Comparison of ENCODE assay signal across 23 cellular contexts in genomic region chr16:64711596-64711995, GRCh38.
A peak's percentile ranks its signal among the peaks of the same experiment; 100 is the strongest.
DNase-seq lines count a peak whose midpoint lies in the region; ATAC-seq, FAIRE-seq and TF ChIP-seq lines count a peak whose summit lies in the region.
"Had no signal": no experiment of that assay in that cellular context is flagged by ENCODE, and none has a peak within 500 bp of the region (broad histone marks: within the 10 kb centered on the region; RNA-seq: fewer than 3 reads in every experiment).

No MANE protein-coding gene starts in this region.

- H3K4me2 ChIP-seq in astrocyte (ENCODE audit: low read length) = peak overlapping the region; percentile 39
- H3K4me2 ChIP-seq in neural cell (ENCODE audit: low read length) = no peak overlapping the region
- H3K4me2 ChIP-seq: A549; BLaER1 treated with 17β-estradiol and CSF1 and Interleukin-3, amounts not matched to agents 10 nM and 100 nM had no signal

- H3K36me3 ChIP-seq in astrocyte (ENCODE audit: insufficient read depth, low read length) (no peaks in the 10 kb centered on the region), neural cell (ENCODE audit: insufficient read depth, low read length) (no peaks in the 10 kb centered on the region), aorta (ENCODE audit: control insufficient read depth in 1 of 2, insufficient read depth in 2 of 2, low read length in 1 of 2) (no peaks in the 10 kb centered on the region)
- H3K36me3 ChIP-seq: BLaER1 treated with 17β-estradiol and CSF1 and Interleukin-3, amounts not matched to agents 10 nM and 100 nM; MG63 had no signal

- H3K36me3 Mint-ChIP-seq in astrocyte (ENCODE audit: low read depth, unreplicated experiment) (no peaks in the 10 kb centered on the region), CD14-positive monocyte (no peaks in the 10 kb centered on the region)
- H3K36me3 Mint-ChIP-seq: CD8-positive, alpha-beta T cell; T-cell had no signal

- intact Hi-C loops in aorta (cut with DNase I) (no loop called here), CD14-positive monocyte (cut with micrococcal nuclease) (no loop called here)

- H3K4me3 Mint-ChIP-seq in astrocyte (ENCODE audit: unreplicated experiment) = no peak overlapping the region
- H3K4me3 Mint-ChIP-seq in CD14-positive monocyte = no peak overlapping the region
- H3K4me3 Mint-ChIP-seq: CD8-positive, alpha-beta T cell; T-cell had no signal

- H3K9me3 ChIP-seq in astrocyte (ENCODE audit: insufficient read depth, low read depth, low read length) = no peaks in the 10 kb centered on the region
- H3K9me3 ChIP-seq in neural cell (ENCODE audit: low read length) = no peaks in the 10 kb centered on the region
- no peaks in the 10 kb centered on the region for H3K9me3 ChIP-seq in aorta (ENCODE audit: control insufficient read depth, low read length)
- H3K9me3 ChIP-seq: A549; BLaER1 treated with 17β-estradiol and CSF1 and Interleukin-3, amounts not matched to agents 10 nM and 100 nM; Caco-2; MG63 had no signal

- no peaks in the 10 kb centered on the region for H3K9me2 ChIP-seq in neural cell (ENCODE audit: insufficient read depth, low read length)

- H3K4me1 ChIP-seq in astrocyte (ENCODE audit: insufficient read depth, low read length) = peaks cover 11% of the 10 kb centered on the region
- H3K4me1 ChIP-seq in aorta (ENCODE audit: control insufficient read depth in 1 of 2, insufficient read depth in 2 of 2, low read length in 2 of 2) = no peaks in the 10 kb centered on the region
- H3K4me1 ChIP-seq: A549; BLaER1 treated with 17β-estradiol and CSF1 and Interleukin-3, amounts not matched to agents 10 nM and 100 nM; Caco-2 had no signal

- no peak for TF ChIP-seq CTCF in astrocyte (IDR thresholded peaks at IDR 0.05; ENCODE audit: insufficient read depth, low read depth, low read length)
- TF ChIP-seq CTCF in neural cell (IDR thresholded peaks at IDR 0.05; ENCODE audit: poor library complexity, severe bottlenecking) = no peak
- TF ChIP-seq CTCF in CD14-positive monocyte (IDR thresholded peaks at IDR 0.05) = no peak

- H3K9ac ChIP-seq in astrocyte (ENCODE audit: low read length) (peak overlapping the region; percentile 69), neural cell (ENCODE audit: low read length) (no peak overlapping the region)
- H3K9ac ChIP-seq: BLaER1 treated with 17β-estradiol and CSF1 and Interleukin-3, amounts not matched to agents 10 nM and 100 nM had no signal

- FAIRE-seq in astrocyte (lab: Jason Lieb, UNC) = no peak
- FAIRE-seq: A549, GM12891 had no signal

- H3K27ac ChIP-seq in astrocyte (ENCODE audit: low read depth, low read length) (peak overlapping the region; percentile 85), neural cell (ENCODE audit: low read length) (no peak overlapping the region), aorta (ENCODE audit: low read depth in 1 of 2, low read length in 2 of 2) (no peak overlapping the region)
- H3K27ac ChIP-seq: A549; BLaER1 treated with 17β-estradiol and CSF1 and Interleukin-3, amounts not matched to agents 10 nM and 100 nM had no signal

- H3K9me3 Mint-ChIP-seq in astrocyte (ENCODE audit: unreplicated experiment) (no peaks in the 10 kb centered on the region), CD14-positive monocyte (peaks cover 0 to 13% (median 3%) of the 10 kb centered on the region in 7 donors)

- no peaks in the 10 kb centered on the region for H4K20me1 ChIP-seq in astrocyte (ENCODE audit: insufficient read depth, low read length)
- H4K20me1 ChIP-seq in neural cell (ENCODE audit: insufficient read depth) = no peaks in the 10 kb centered on the region
- H4K20me1 ChIP-seq: BLaER1 treated with 17β-estradiol and CSF1 and Interleukin-3, amounts not matched to agents 10 nM and 100 nM had no signal

- 95 to 97% methylated on average over 2 of the region's 2 CpGs for WGBS in aorta, 2 donors

- peaks cover 12% of the 10 kb centered on the region for H3K4me1 Mint-ChIP-seq in astrocyte (ENCODE audit: low read depth, unreplicated experiment)
- H3K4me1 Mint-ChIP-seq in CD14-positive monocyte = no peaks in the 10 kb centered on the region
- H3K4me1 Mint-ChIP-seq: T-cell had no signal

- H3K27ac Mint-ChIP-seq in astrocyte (ENCODE audit: unreplicated experiment) = peak overlapping the region; percentile 27
- no peak overlapping the region for H3K27ac Mint-ChIP-seq in CD14-positive monocyte
- H3K27ac Mint-ChIP-seq: CD8-positive, alpha-beta T cell; T-cell had no signal

- H3K27me3 Mint-ChIP-seq in astrocyte (ENCODE audit: low read depth, unreplicated experiment) (no peaks in the 10 kb centered on the region), CD14-positive monocyte (ENCODE audit: low read depth in 3 of 3) (no peaks in the 10 kb centered on the region)
- H3K27me3 Mint-ChIP-seq: T-cell had no signal

- TF ChIP-seq EP300 in neural cell (conservative IDR thresholded peaks at IDR 0.05; ENCODE audit: poor library complexity, severe bottlenecking) = peak; percentile 38

- no peak for TF ChIP-seq RAD21 in neural cell (conservative IDR thresholded peaks at IDR 0.05)

- H3K4me3 ChIP-seq in astrocyte (ENCODE audit: insufficient read depth, low read depth, low read length) (no peak overlapping the region), neural cell (ENCODE audit: low read length) (no peak overlapping the region), aorta (ENCODE audit: low read length in 2 of 2) (no peak overlapping the region)
- H3K4me3 ChIP-seq: A549; BLaER1 treated with 17β-estradiol and CSF1 and Interleukin-3, amounts not matched to agents 10 nM and 100 nM; MG63 had no signal

- H3K79me2 ChIP-seq in astrocyte (ENCODE audit: insufficient read depth, low read length) = no peaks in the 10 kb centered on the region
- no peaks in the 10 kb centered on the region for H3K79me2 ChIP-seq in neural cell (replicated peaks; ENCODE audit: insufficient read depth, low read length)

- H3F3A ChIP-seq in neural cell (ENCODE audit: insufficient read depth, low read length, poor library complexity, severe bottlenecking) = no peaks in the 10 kb centered on the region

- peak; percentile 1 for DNase-seq in EH (ENCODE audit: low read depth)
- DNase-seq in NCI-H446 (lab: John Stamatoyannopoulos, UW) = peak; percentile 16 to 50
- peak; percentile 69 for DNase-seq in astrocyte (ENCODE audit: low read depth)
- no peak for DNase-seq in aorta
- DNase-seq in CD14-positive monocyte (ENCODE audit: low spot score) = no peak
- DNase-seq: AML-193; Caco-2; CD8-positive, alpha-beta T cell; DMS79; GF-D8; H7; KG1; NCI-H2081 treated with DMSO at 0.1 percent for 48 hours; NCI-H748 treated with DMSO at 0.1 percent for 48 hours; NK-92 treated with Interleukin-12 subunit alpha and Interleukin-12 subunit beta, amount 100 ng/mL, for 24 hours; PC-3; T-cell had no signal

- H2AFZ ChIP-seq in astrocyte (ENCODE audit: low read depth, low read length) = no peak overlapping the region
- H2AFZ ChIP-seq in neural cell (ENCODE audit: low read depth, low read length) = no peak overlapping the region

- no peak for ATAC-seq in GM21576 (IDR thresholded peaks at IDR 0.05; ENCODE audit: unreplicated experiment)
- ATAC-seq in aorta (ENCODE audit: low FRiP score) = no peak
- ATAC-seq: A549; CD8-positive, alpha-beta T cell; PC-3; T-cell had no signal

- H3K27me3 ChIP-seq in astrocyte (ENCODE audit: insufficient read depth, low read length) (no peaks in the 10 kb centered on the region), neural cell (ENCODE audit: insufficient read depth, low read depth, low read length) (no peaks in the 10 kb centered on the region), aorta (ENCODE audit: control insufficient read depth in 1 of 2, insufficient read depth in 2 of 2, low read length in 1 of 2) (no peaks in the 10 kb centered on the region)
- H3K27me3 ChIP-seq: BLaER1 treated with 17β-estradiol and CSF1 and Interleukin-3, amounts not matched to agents 10 nM and 100 nM; MG63 had no signal

TF ChIP-seq in neural cell, 6 proteins besides CTCF, POLR2A, EP300 and RAD21:
- TF ChIP-seq, protein P1, sequence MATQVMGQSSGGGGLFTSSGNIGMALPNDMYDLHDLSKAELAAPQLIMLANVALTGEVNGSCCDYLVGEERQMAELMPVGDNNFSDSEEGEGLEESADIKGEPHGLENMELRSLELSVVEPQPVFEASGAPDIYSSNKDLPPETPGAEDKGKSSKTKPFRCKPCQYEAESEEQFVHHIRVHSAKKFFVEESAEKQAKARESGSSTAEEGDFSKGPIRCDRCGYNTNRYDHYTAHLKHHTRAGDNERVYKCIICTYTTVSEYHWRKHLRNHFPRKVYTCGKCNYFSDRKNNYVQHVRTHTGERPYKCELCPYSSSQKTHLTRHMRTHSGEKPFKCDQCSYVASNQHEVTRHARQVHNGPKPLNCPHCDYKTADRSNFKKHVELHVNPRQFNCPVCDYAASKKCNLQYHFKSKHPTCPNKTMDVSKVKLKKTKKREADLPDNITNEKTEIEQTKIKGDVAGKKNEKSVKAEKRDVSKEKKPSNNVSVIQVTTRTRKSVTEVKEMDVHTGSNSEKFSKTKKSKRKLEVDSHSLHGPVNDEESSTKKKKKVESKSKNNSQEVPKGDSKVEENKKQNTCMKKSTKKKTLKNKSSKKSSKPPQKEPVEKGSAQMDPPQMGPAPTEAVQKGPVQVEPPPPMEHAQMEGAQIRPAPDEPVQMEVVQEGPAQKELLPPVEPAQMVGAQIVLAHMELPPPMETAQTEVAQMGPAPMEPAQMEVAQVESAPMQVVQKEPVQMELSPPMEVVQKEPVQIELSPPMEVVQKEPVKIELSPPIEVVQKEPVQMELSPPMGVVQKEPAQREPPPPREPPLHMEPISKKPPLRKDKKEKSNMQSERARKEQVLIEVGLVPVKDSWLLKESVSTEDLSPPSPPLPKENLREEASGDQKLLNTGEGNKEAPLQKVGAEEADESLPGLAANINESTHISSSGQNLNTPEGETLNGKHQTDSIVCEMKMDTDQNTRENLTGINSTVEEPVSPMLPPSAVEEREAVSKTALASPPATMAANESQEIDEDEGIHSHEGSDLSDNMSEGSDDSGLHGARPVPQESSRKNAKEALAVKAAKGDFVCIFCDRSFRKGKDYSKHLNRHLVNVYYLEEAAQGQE (IDR thresholded peaks at IDR 0.05; ENCODE audit: borderline replicate concordance) = no peak
- TF ChIP-seq EZH2 (IDR thresholded peaks at IDR 0.05; ENCODE audit: borderline replicate concordance, insufficient read depth, low read length, poor library complexity, severe bottlenecking) = no peak
- TF ChIP-seq SMC3 (conservative IDR thresholded peaks at IDR 0.05; ENCODE audit: poor library complexity) = no peak
- no peak for TF ChIP-seq MXI1 (conservative IDR thresholded peaks at IDR 0.05; ENCODE audit: poor library complexity, severe bottlenecking)
- no peak for TF ChIP-seq POLR2AphosphoS5 (IDR thresholded peaks at IDR 0.05)
- TF ChIP-seq TAF1 (IDR thresholded peaks at IDR 0.05; ENCODE audit: low read depth) = no peak

Comparison
In these comparisons a context has a peak if more than half of its experiments do, and no peak if none do; other contexts are left out.
1. DNase-seq: peak in EH (single experiment), NCI-H446 (2 of 2) and astrocyte (single experiment); none in aorta (0 of 2) and CD14-positive monocyte (single experiment).